ENCODE assay signal across 24 cellular contexts in genomic region chr13:64459778-64460177, GRCh38.
DNase-seq lines count a peak whose midpoint lies in the region; ATAC-seq and TF ChIP-seq lines count a peak whose summit lies in the region.
"Had no signal": no experiment of that assay in that cellular context is flagged by ENCODE, and none has a peak within 500 bp of the region (broad histone marks: within the 10 kb centered on the region; RNA-seq: fewer than 3 reads in every experiment).

No MANE protein-coding gene starts in this region.

- H3K27me3 Mint-ChIP-seq in osteocyte (ENCODE audit: unreplicated experiment) = no peaks in the 10 kb centered on the region
- H3K27me3 Mint-ChIP-seq in activated naive CD8-positive, alpha-beta T cell treated with anti-CD3 and anti-CD28 coated beads, Interleukin-2, amount 50 U/mL, for 24 hours = no peaks in the 10 kb centered on the region
- H3K27me3 Mint-ChIP-seq: CD4-positive, alpha-beta memory T cell had no signal

- H3K9me3 Mint-ChIP-seq in osteocyte (ENCODE audit: unreplicated experiment) = no peaks in the 10 kb centered on the region
- peaks cover 6% of the 10 kb centered on the region for H3K9me3 Mint-ChIP-seq in activated naive CD8-positive, alpha-beta T cell treated with anti-CD3 and anti-CD28 coated beads, Interleukin-2, amount 50 U/mL, for 24 hours

- no peak for TF ChIP-seq POLR2A in upper lobe of left lung (IDR thresholded peaks at IDR 0.05)

- no peak for TF ChIP-seq EP300 in upper lobe of left lung (IDR thresholded peaks at IDR 0.05)

- no peaks in the 10 kb centered on the region for H3K9me3 ChIP-seq in upper lobe of left lung
- H3K9me3 ChIP-seq: A549; BE2C; BLaER1 treated with 17β-estradiol and CSF1 and Interleukin-3, amounts not matched to agents 10 nM and 100 nM had no signal

- 87% methylated on average over 3 of the region's 3 CpGs for WGBS in upper lobe of left lung, 2 donors

- TF ChIP-seq CTCF in LNCaP clone FGC (IDR thresholded peaks at IDR 0.05; ENCODE audit: control insufficient read depth, extremely low read depth, insufficient read depth) (no peak), VCaP (conservative IDR thresholded peaks at IDR 0.05) (no peak), osteocyte (IDR thresholded peaks at IDR 0.05) (no peak), upper lobe of left lung (IDR thresholded peaks at IDR 0.05) (no peak)

- peak overlapping the region; percentile 8 for H3K27ac Mint-ChIP-seq in osteocyte (ENCODE audit: unreplicated experiment)
- no peak overlapping the region for H3K27ac Mint-ChIP-seq in activated naive CD8-positive, alpha-beta T cell treated with anti-CD3 and anti-CD28 coated beads, Interleukin-2, amount 50 U/mL, for 24 hours
- H3K27ac Mint-ChIP-seq: CD4-positive, alpha-beta memory T cell had no signal

- H3K4me1 ChIP-seq in upper lobe of left lung = no peaks in the 10 kb centered on the region
- H3K4me1 ChIP-seq: A549; BE2C; BLaER1 treated with 17β-estradiol and CSF1 and Interleukin-3, amounts not matched to agents 10 nM and 100 nM had no signal

- no peaks in the 10 kb centered on the region for H3K36me3 ChIP-seq in upper lobe of left lung
- H3K36me3 ChIP-seq: BE2C; BLaER1 treated with 17β-estradiol and CSF1 and Interleukin-3, amounts not matched to agents 10 nM and 100 nM had no signal

- H3K27ac ChIP-seq in VCaP (peak overlapping the region; percentile 53), upper lobe of left lung (no peak overlapping the region)
- H3K27ac ChIP-seq: A549; BLaER1 treated with 17β-estradiol and CSF1 and Interleukin-3, amounts not matched to agents 10 nM and 100 nM; GM23248 had no signal

- no peaks in the 10 kb centered on the region for H3K27me3 ChIP-seq in upper lobe of left lung
- H3K27me3 ChIP-seq: BE2C; BLaER1 treated with 17β-estradiol and CSF1 and Interleukin-3, amounts not matched to agents 10 nM and 100 nM had no signal

- peaks cover 41% of the 10 kb centered on the region for H3K4me1 Mint-ChIP-seq in osteocyte (ENCODE audit: unreplicated experiment)
- H3K4me1 Mint-ChIP-seq in activated naive CD8-positive, alpha-beta T cell treated with anti-CD3 and anti-CD28 coated beads, Interleukin-2, amount 50 U/mL, for 24 hours = no peaks in the 10 kb centered on the region
- H3K4me1 Mint-ChIP-seq: CD4-positive, alpha-beta memory T cell had no signal

- no peak for ATAC-seq in upper lobe of left lung (ENCODE audit: low FRiP score in 2 of 2)
- no peak for ATAC-seq in activated naive CD8-positive, alpha-beta T cell treated with anti-CD3 and anti-CD28 coated beads, Interleukin-2, amount 50 U/mL, for 24 hours
- ATAC-seq: A549, GM12878, HCT116 had no signal

- DNase-seq in DMS53 (lab: John Stamatoyannopoulos, UW) (peak; percentile 3), DMS53 treated with DMSO at 0.1 percent for 48 hours (lab: John Stamatoyannopoulos, UW; ENCODE audit: unreplicated experiment) (no peak), LNCaP clone FGC (ENCODE audit: low read depth) (peak; percentile 66), osteocyte (ENCODE audit: extremely low spot score, unreplicated experiment) (no peak), upper lobe of left lung (no peak), LoVo (ENCODE audit: low spot score) (no peak)
- no peak for DNase-seq in activated naive CD8-positive, alpha-beta T cell treated with anti-CD3 and anti-CD28 coated beads, Interleukin-2, amount 50 U/mL, for 24 hours
- DNase-seq: 8988T; ACHN; AML-193; BE2C; Calu3; CD4-positive, alpha-beta memory T cell; COR-L47; DMS79; EL; GDM1; GM23248; H9 had no signal

- no peak overlapping the region for H3K4me3 ChIP-seq in LNCaP clone FGC (ENCODE audit: low read depth, low read length)
- no peak overlapping the region for H3K4me3 ChIP-seq in upper lobe of left lung
- H3K4me3 ChIP-seq: A549; BLaER1 treated with 17β-estradiol and CSF1 and Interleukin-3, amounts not matched to agents 10 nM and 100 nM; GM12878; GM23248 had no signal

- no peaks in the 10 kb centered on the region for H3K36me3 Mint-ChIP-seq in osteocyte (ENCODE audit: unreplicated experiment)
- no peaks in the 10 kb centered on the region for H3K36me3 Mint-ChIP-seq in activated naive CD8-positive, alpha-beta T cell treated with anti-CD3 and anti-CD28 coated beads, Interleukin-2, amount 50 U/mL, for 24 hours (ENCODE audit: low read depth)
- H3K36me3 Mint-ChIP-seq: CD4-positive, alpha-beta memory T cell had no signal

- H3K4me3 Mint-ChIP-seq in osteocyte (ENCODE audit: unreplicated experiment) = no peak overlapping the region
- H3K4me3 Mint-ChIP-seq in activated naive CD8-positive, alpha-beta T cell treated with anti-CD3 and anti-CD28 coated beads, Interleukin-2, amount 50 U/mL, for 24 hours = no peak overlapping the region
- H3K4me3 Mint-ChIP-seq: CD4-positive, alpha-beta memory T cell; H9 had no signal

Comparison
In these comparisons a context has a peak if more than half of its experiments do, and no peak if none do; other contexts are left out.
1. DNase-seq: peak in DMS53 (single experiment) and LNCaP clone FGC (single experiment); none in DMS53 treated with DMSO at 0.1 percent for 48 hours (single experiment), osteocyte (single experiment), upper lobe of left lung (0 of 2), LoVo (single experiment) and activated naive CD8-positive, alpha-beta T cell treated with anti-CD3 and anti-CD28 coated beads, Interleukin-2, amount 50 U/mL, for 24 hours (single experiment).